10 cellular contexts compared by ENCODE assay signal in the genomic region with DNA sequence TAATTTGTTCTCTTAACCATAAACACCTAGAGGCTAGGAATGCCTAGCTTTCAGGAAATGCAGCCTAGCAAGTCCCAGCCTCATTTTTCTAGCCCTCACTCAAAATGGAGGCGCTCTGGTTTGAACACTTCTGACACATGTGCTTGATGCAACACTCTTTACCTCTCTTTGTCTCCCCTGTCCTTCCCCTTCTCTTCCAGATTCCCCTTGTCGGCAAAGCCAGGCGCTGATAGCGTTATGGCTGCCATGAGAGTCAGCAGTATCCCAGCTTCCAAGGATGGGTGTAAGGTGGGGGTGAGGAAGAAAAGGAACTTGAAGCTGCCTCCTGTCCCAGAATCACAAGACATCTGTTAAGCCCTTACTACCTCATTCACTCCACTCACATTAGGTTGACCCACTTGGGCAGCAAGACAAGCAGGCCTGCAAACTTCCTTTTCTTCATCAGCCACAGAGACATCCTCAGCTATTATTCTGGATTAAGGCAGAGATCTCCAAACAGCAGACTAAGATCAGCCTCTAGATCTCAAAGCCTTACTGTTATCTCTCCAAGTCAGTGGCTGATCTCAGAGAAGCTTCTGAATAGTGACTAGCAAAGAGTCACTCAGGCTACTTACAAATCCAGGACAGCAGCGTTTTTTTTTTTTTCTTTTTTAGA. TPM values are rescaled to one million over a fixed set of nuclear protein-coding genes. Genes with fewer than 3 reads are reported as not detected.
DNase-seq lines count a peak whose midpoint lies in the region; ATAC-seq, FAIRE-seq and TF ChIP-seq lines count a peak whose summit lies in the region.
"Had no signal": no experiment of that assay in that cellular context is flagged by ENCODE, and none has a peak within 500 bp of the region (broad histone marks: within the 10 kb centered on the region; RNA-seq: fewer than 3 reads in every experiment).

No MANE protein-coding gene starts in this region.

- no peaks in the 10 kb centered on the region for H3K9me3 Mint-ChIP-seq in activated naive CD4-positive, alpha-beta T cell treated with anti-CD3 and anti-CD28 coated beads, Interleukin-2, amount 50 U/mL, for 24 hours
- peaks cover 8% of the 10 kb centered on the region for H3K9me3 Mint-ChIP-seq in activated CD4-positive, alpha-beta memory T cell treated with anti-CD3 and anti-CD28 coated beads, Interleukin-2, amount 10 ng/mL, durations not matched to agents 7 days and 5 days

- no peak for FAIRE-seq in HTR-8/SVneo (lab: Jason Lieb, UNC)

- POLR2A ChIA-PET in activated CD4-positive, alpha-beta memory T cell treated with anti-CD3 and anti-CD28 coated beads, Interleukin-2, amount 10 ng/mL, durations not matched to agents 7 days and 5 days (lab: Charles Lee) = interaction anchor here (0.7 to 6.2 kb wide), 3 partner anchors 62 to 146 kb away, joined by 3 to 64 read pairs (median 57); no protein-coding TSS in a partner anchor

- H3K27me3 ChIP-seq in layer of hippocampus (ENCODE audit: control insufficient read depth, insufficient read depth, low read length) (no peaks in the 10 kb centered on the region), thyroid gland (no peaks in the 10 kb centered on the region)
- H3K27me3 ChIP-seq: ovary had no signal

- no peak for DNase-seq in activated naive CD4-positive, alpha-beta T cell treated with anti-CD3 and anti-CD28 coated beads, Interleukin-2, amount 50 U/mL, for 16 hours
- no peak for DNase-seq in activated CD4-positive, alpha-beta memory T cell treated with anti-CD3 and anti-CD28 coated beads, Interleukin-2, amount 10 ng/mL, durations not matched to agents 7 days and 5 days
- DNase-seq in thyroid gland (no peak), HTR-8/SVneo (ENCODE audit: insufficient read length, low spot score) (no peak)
- no peak for DNase-seq in effector CD4-positive, alpha-beta T cell
- DNase-seq: NCI-H2029 had no signal

- intact Hi-C loops in thyroid gland (cut with DNase I) = no loop called here

- peak overlapping the region; percentile 73 for H3K4me3 Mint-ChIP-seq in activated naive CD4-positive, alpha-beta T cell treated with anti-CD3 and anti-CD28 coated beads, Interleukin-2, amount 50 U/mL, for 24 hours
- H3K4me3 Mint-ChIP-seq in activated CD4-positive, alpha-beta memory T cell treated with anti-CD3 and anti-CD28 coated beads, Interleukin-2, amount 10 ng/mL, durations not matched to agents 7 days and 5 days = peak overlapping the region; percentile 43

- CTCF ChIA-PET in activated CD4-positive, alpha-beta memory T cell treated with anti-CD3 and anti-CD28 coated beads, Interleukin-2, amount 10 ng/mL, durations not matched to agents 7 days and 5 days (lab: Charles Lee) = interaction anchor here (1.1 to 7.9 kb wide), 6 partner anchors 10 to 189 kb away, joined by 4 to 150 read pairs (median 42); a partner anchor contains a TSS

- peaks cover 57% of the 10 kb centered on the region for H3K4me1 Mint-ChIP-seq in activated naive CD4-positive, alpha-beta T cell treated with anti-CD3 and anti-CD28 coated beads, Interleukin-2, amount 50 U/mL, for 24 hours
- peaks cover 57% of the 10 kb centered on the region for H3K4me1 Mint-ChIP-seq in activated CD4-positive, alpha-beta memory T cell treated with anti-CD3 and anti-CD28 coated beads, Interleukin-2, amount 10 ng/mL, durations not matched to agents 7 days and 5 days

- ATAC-seq in HG02852 (IDR thresholded peaks at IDR 0.05; ENCODE audit: unreplicated experiment) = no peak

- peak overlapping the region in 2 of 3 donors; percentile 4 to 85 for H3K4me3 ChIP-seq in thyroid gland (replicated peaks in 1 of 3)

- 83 to 88% methylated on average over 5 of the region's 5 CpGs for WGBS in thyroid gland, 2 donors

- TF ChIP-seq CTCF in thyroid gland (IDR thresholded peaks at IDR 0.05) = no peak

- no peaks in the 10 kb centered on the region for H3K9me3 ChIP-seq in thyroid gland
- H3K9me3 ChIP-seq: ovary had no signal

- peaks cover 55 to 67% of the 10 kb centered on the region in 2 donors for H3K4me1 ChIP-seq in thyroid gland

- H3K27ac ChIP-seq in layer of hippocampus (ENCODE audit: low read depth, low read length) (peak overlapping the region; percentile 97), thyroid gland (peak overlapping the region; percentile 88 to 98 (median 97))

- peak overlapping the region; percentile 92 for H3K27ac Mint-ChIP-seq in activated naive CD4-positive, alpha-beta T cell treated with anti-CD3 and anti-CD28 coated beads, Interleukin-2, amount 50 U/mL, for 24 hours
- H3K27ac Mint-ChIP-seq in activated CD4-positive, alpha-beta memory T cell treated with anti-CD3 and anti-CD28 coated beads, Interleukin-2, amount 10 ng/mL, durations not matched to agents 7 days and 5 days = no peak overlapping the region

- H3K27me3 Mint-ChIP-seq in activated naive CD4-positive, alpha-beta T cell treated with anti-CD3 and anti-CD28 coated beads, Interleukin-2, amount 50 U/mL, for 24 hours = no peaks in the 10 kb centered on the region
- H3K27me3 Mint-ChIP-seq in activated CD4-positive, alpha-beta memory T cell treated with anti-CD3 and anti-CD28 coated beads, Interleukin-2, amount 10 ng/mL, durations not matched to agents 7 days and 5 days = peaks cover 3% of the 10 kb centered on the region

- no peaks in the 10 kb centered on the region for H3K36me3 ChIP-seq in thyroid gland
- H3K36me3 ChIP-seq: ovary had no signal

- peaks cover 2% of the 10 kb centered on the region for H3K36me3 Mint-ChIP-seq in activated naive CD4-positive, alpha-beta T cell treated with anti-CD3 and anti-CD28 coated beads, Interleukin-2, amount 50 U/mL, for 24 hours
- peaks cover 31% of the 10 kb centered on the region for H3K36me3 Mint-ChIP-seq in activated CD4-positive, alpha-beta memory T cell treated with anti-CD3 and anti-CD28 coated beads, Interleukin-2, amount 10 ng/mL, durations not matched to agents 7 days and 5 days (ENCODE audit: low read depth)

- TF ChIP-seq POLR2A in thyroid gland (IDR thresholded peaks at IDR 0.05) = peak in 1 of 2 donors; percentile 23

RNA-seq across cellular contexts. Expression of a gene that starts 1.9 kb away (rescaled TPM):
- total RNA-seq in activated CD4-positive, alpha-beta memory T cell treated with anti-CD3 and anti-CD28 coated beads, Interleukin-2, amount 10 ng/mL, durations not matched to agents 7 days and 5 days = 10 to 100 TPM; 58.3 to 67.1 TPM
- 100 to 1,000 TPM; 139 to 199 (median 156) TPM for total RNA-seq in thyroid gland
